ENCODE assay signal across 22 cellular contexts in genomic region chr3:50189989-50190388, GRCh38. TPM values are rescaled to one million over a fixed set of nuclear protein-coding genes. Genes with fewer than 3 reads are reported as not detected.
"Had no signal": no experiment of that assay in that cellular context is flagged by ENCODE, and none has a peak within 500 bp of the region (broad histone marks: within the 10 kb centered on the region; RNA-seq: fewer than 3 reads in every experiment).

No MANE protein-coding gene starts in this region.

- H3K9me3 ChIP-seq: Peyer's patch had no signal

- H3K27ac ChIP-seq: brain microvascular endothelial cell, cardiac muscle cell, Peyer's patch had no signal

- H3K27me3 ChIP-seq: cardiac muscle cell had no signal

- DNase-seq: activated CD4-positive, alpha-beta T cell treated with anti-CD3 and anti-CD28 coated beads, Interleukin-2, amount 50 U/mL, for 4 hours; activated effector memory CD4-positive, alpha-beta T cell treated with anti-CD3 and anti-CD28 coated beads, Interleukin-2, amount 50 U/mL, for 16 hours; activated naive CD4-positive, alpha-beta T cell; activated T-cell treated with anti-CD3 and anti-CD28 coated beads, Interleukin-2, amount 50 U/mL, for 1 hour; cerebellar nuclear complex; NCI-H1105; NCI-H1417 treated with DMSO at 0.1 percent for 48 hours; NCI-H187 treated with DMSO at 0.1 percent for 48 hours; NCI-H774; SIG-M5 had no signal

- H3K36me3 ChIP-seq: brain microvascular endothelial cell, cardiac muscle cell had no signal

- H3K4me3 ChIP-seq: cardiac muscle cell, Peyer's patch had no signal

RNA-seq across cellular contexts. Expression of gene GNAT1, which starts 1.4 kb away (rescaled TPM):
- total RNA-seq: activated CD4-positive, alpha-beta T cell treated with anti-CD3 and anti-CD28 coated beads, Interleukin-2, amount 10 ng/mL, durations not matched to agents 24 days and 14 days; activated CD8-positive, alpha-beta memory T cell treated with anti-CD3 and anti-CD28 coated beads for 36 hours; activated T-cell treated with anti-CD3 and anti-CD28 coated beads, Interleukin-2, amount 50 U/mL, for 72 hours; activated T-helper 17 cell treated with anti-CD3 and anti-CD28 coated beads, Interleukin-2, amount 50 U/mL, for 72 hours; aorta; cardiac muscle cell; M059J; Peyer's patch; Right ventricle myocardium inferior; SK-MEL-5; T-helper 2 cell treated with Interferon-gamma antibody and Interleukin-4, amounts not matched to agents 100 ng/mL and 5 ng/mL, for 36 hours had no signal
- polyA plus RNA-seq: aorta, cardiac muscle cell had no signal

RNA-seq across cellular contexts. Expression of gene SLC38A3, which starts 15.1 kb away (rescaled TPM):
- total RNA-seq: activated CD4-positive, alpha-beta T cell treated with anti-CD3 and anti-CD28 coated beads, Interleukin-2, amount 10 ng/mL, durations not matched to agents 24 days and 14 days; activated T-cell treated with anti-CD3 and anti-CD28 coated beads, Interleukin-2, amount 50 U/mL, for 72 hours; T-helper 2 cell treated with Interferon-gamma antibody and Interleukin-4, amounts not matched to agents 100 ng/mL and 5 ng/mL, for 36 hours had no signal
